In the genomic region with DNA sequence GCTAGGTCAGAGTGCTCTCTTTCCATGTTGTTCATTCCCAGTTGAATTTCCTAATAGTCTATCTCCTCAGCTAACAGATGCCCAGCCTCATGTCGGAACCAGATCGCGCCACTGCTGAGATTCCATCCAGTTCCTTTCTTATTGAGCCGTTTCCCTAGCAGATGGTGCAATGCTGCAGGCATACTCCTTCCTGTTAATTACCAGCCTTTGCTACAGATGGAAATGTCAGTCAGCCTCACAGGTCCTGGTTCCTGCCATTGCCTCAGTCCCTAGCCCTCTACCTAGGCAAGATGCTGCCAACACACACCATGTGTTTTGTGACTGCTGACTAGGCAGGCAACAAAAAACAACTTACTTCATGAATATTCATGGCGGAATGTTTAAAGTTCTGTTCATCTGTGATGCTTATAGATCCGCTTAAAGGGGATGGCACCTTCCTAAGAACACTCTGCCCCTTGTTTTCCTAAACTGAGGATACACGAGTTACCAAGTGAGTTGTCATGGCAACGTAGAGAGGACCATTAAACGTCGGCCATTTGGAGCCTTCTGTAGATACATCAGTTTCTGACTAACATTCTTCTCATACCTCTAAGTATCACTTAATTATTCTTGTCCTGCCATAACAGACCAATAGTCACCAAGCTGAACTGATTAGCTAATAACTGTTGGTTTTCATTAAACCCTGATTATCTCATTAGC, we compare ENCODE assay signal across 23 cellular contexts.
A peak's percentile ranks its signal among the peaks of the same experiment; 100 is the strongest.
DNase-seq lines count a peak whose midpoint lies in the region; ATAC-seq, FAIRE-seq and TF ChIP-seq lines count a peak whose summit lies in the region.
"Had no signal": no experiment of that assay in that cellular context is flagged by ENCODE, and none has a peak within 500 bp of the region (broad histone marks: within the 10 kb centered on the region; RNA-seq: fewer than 3 reads in every experiment).

No MANE protein-coding gene starts in this region.

- peaks cover 10% of the 10 kb centered on the region for H3K9me3 Mint-ChIP-seq in osteocyte (ENCODE audit: unreplicated experiment)
- H3K9me3 Mint-ChIP-seq: T-cell had no signal

- H3K4me3 ChIP-seq in BE2C (ENCODE audit: low read depth, low read length) (no peak overlapping the region), GM12878 (no peak overlapping the region)
- H3K4me3 ChIP-seq: left ventricle myocardium inferior, thyroid gland, vagina had no signal

- H3K27ac Mint-ChIP-seq in osteocyte (ENCODE audit: unreplicated experiment) = no peak overlapping the region
- H3K27ac Mint-ChIP-seq: T-cell had no signal

- SMC1A ChIA-PET in GM12878 (lab: Charles Lee; ENCODE audit: uncharacterized antibody, unreplicated experiment) = interaction anchor here (0.6 to 2.5 kb wide), 14 partner anchors 11 to 239 kb away, joined by 3 to 17 read pairs (median 3); no protein-coding TSS in a partner anchor

- no peaks in the 10 kb centered on the region for H3K27me3 Mint-ChIP-seq in osteocyte (ENCODE audit: unreplicated experiment)

- H3K4me1 ChIP-seq in BE2C (peaks cover 4% of the 10 kb centered on the region), GM12878 (ENCODE audit: control insufficient read depth, insufficient read depth, low read length) (peaks cover 4% of the 10 kb centered on the region; the same call in 1 of the 2 replicates)
- H3K4me1 ChIP-seq: thyroid gland, vagina had no signal

- H3K9ac ChIP-seq in GM12878 (ENCODE audit: control insufficient read depth, insufficient read depth, low read length) = no peak overlapping the region

- no peaks in the 10 kb centered on the region for H3K36me3 Mint-ChIP-seq in osteocyte (ENCODE audit: unreplicated experiment)
- H3K36me3 Mint-ChIP-seq: T-cell had no signal

- no peaks in the 10 kb centered on the region for H3K27me3 ChIP-seq in BE2C
- H3K27me3 ChIP-seq in GM12878 (replicated peaks in 1 of 2; ENCODE audit: control insufficient read depth in 2 of 2, insufficient read depth in 2 of 2, low read length in 1 of 2) = no peaks in the 10 kb centered on the region
- H3K27me3 ChIP-seq: thyroid gland, vagina had no signal

- TF ChIP-seq CTCF in BE2C (IDR thresholded peaks at IDR 0.05; ENCODE audit: low read depth, low read length) (no peak), GM12878 (IDR thresholded peaks at IDR 0.05 in 2 of 3, conservative IDR thresholded peaks at IDR 0.05 in 1 of 3; ENCODE audit: control insufficient read depth in 2 of 3, extremely low read depth in 1 of 3, insufficient read depth in 1 of 3, low read depth in 3 of 3, low read length in 3 of 3) (no peak), osteocyte (IDR thresholded peaks at IDR 0.05) (no peak)

- in situ Hi-C loops in G401 (cut with HindIII; ENCODE audit: low sequenced_read_pairs) (no loop called here), GM12878 (cut with MboI) (no loop called here)

- H3K36me3 ChIP-seq in BE2C (no peaks in the 10 kb centered on the region), GM12878 (ENCODE audit: control insufficient read depth in 2 of 2, insufficient read depth in 2 of 2, low read length in 1 of 2) (no peaks in the 10 kb centered on the region)
- H3K36me3 ChIP-seq: left ventricle myocardium inferior, thyroid gland, vagina had no signal

- H3K9me3 ChIP-seq in BE2C (no peaks in the 10 kb centered on the region), GM12878 (replicated peaks; ENCODE audit: control insufficient read depth, insufficient read depth, low read length) (no peaks in the 10 kb centered on the region)
- H3K9me3 ChIP-seq: left ventricle myocardium inferior, thyroid gland, vagina had no signal

- no peak for TF ChIP-seq RAD21 in GM12878 (IDR thresholded peaks at IDR 0.05; ENCODE audit: insufficient read depth, low read depth, low read length)

- 68% methylated on average over 10 of the region's 10 CpGs for WGBS in GM12878 (ENCODE audit: insufficient coverage, insufficient replicate concordance, low lambda C conversion rate, missing lambda C conversion rate)

- intact Hi-C loops in GM12878 (cut with micrococcal nuclease; ENCODE audit: unreplicated experiment) = loop anchor here (2.0 to 5.0 kb wide), 2 partner anchors 56 to 240 kb away; no protein-coding TSS in a partner anchor

- no peaks in the 10 kb centered on the region for H3K79me2 ChIP-seq in GM12878 (ENCODE audit: control insufficient read depth, insufficient read depth, low read length)

- no peak for TF ChIP-seq EP300 in GM12878 (IDR thresholded peaks at IDR 0.05; ENCODE audit: borderline replicate concordance in 1 of 2, control insufficient read depth in 1 of 2, low read depth in 2 of 2, low read length in 2 of 2)

- RAD21 ChIA-PET in GM12878 (lab: Charles Lee; ENCODE audit: unreplicated experiment) = interaction anchor here (1.4 to 2.8 kb wide), 3 partner anchors 21 to 58 kb away, joined by 3 to 9 read pairs (median 4); no protein-coding TSS in a partner anchor

- no peak overlapping the region for H3K4me3 Mint-ChIP-seq in osteocyte (ENCODE audit: unreplicated experiment)
- H3K4me3 Mint-ChIP-seq: T-cell had no signal

- no TSS peak for BruUV-seq in GM12878 (replicated peaks; lab: Mats Ljungman, UMichigan)

- H2AFZ ChIP-seq in GM12878 (ENCODE audit: control insufficient read depth, low read depth, low read length) = no peak overlapping the region

- CTCF ChIA-PET in GM12878 (lab: Yijun Ruan, JAX) = interaction anchor here (0.9 to 2.4 kb wide), 5 partner anchors 21 to 241 kb away, joined by 3 to 19 read pairs (median 4); no protein-coding TSS in a partner anchor

- TF ChIP-seq POLR2A in GM12878 (IDR thresholded peaks at IDR 0.05; ENCODE audit: low read depth, low read length) = no peak

- DNase-seq in BE2C = peak; percentile 12
- DNase-seq in G401 (ENCODE audit: low spot score) = peak; percentile 99
- peak; percentile 98 for DNase-seq in NCI-H2171 treated with DMSO at 0.1 percent for 48 hours (lab: John Stamatoyannopoulos, UW)
- DNase-seq in GM12878 (ENCODE audit: low read depth, low spot score) = no peak
- DNase-seq in NOMO-1 (lab: John Stamatoyannopoulos, UW; ENCODE audit: unreplicated experiment in 2 of 2) = no peak
- DNase-seq in osteocyte (ENCODE audit: extremely low spot score, unreplicated experiment) = no peak
- no peak for DNase-seq in EL
- no peak for DNase-seq in NCI-H510A (lab: John Stamatoyannopoulos, UW)
- DNase-seq: activated CD8-positive, alpha-beta memory T cell treated with anti-CD3 and anti-CD28 coated beads for 24 hours; activated naive CD4-positive, alpha-beta T cell; DND-41; IMR-90; left ventricle myocardium inferior; NCI-H1092; NCI-H1930; stimulated activated naive CD4-positive, alpha-beta T cell treated with Interleukin-2 at 50 U/mL for 16 hours; T-cell; thyroid gland had no signal

- peak; percentile 74 for FAIRE-seq in GM12878 (lab: Jason Lieb, UNC)
- FAIRE-seq: H54, TTC549 had no signal

- ATAC-seq in GM12878 = peak; percentile 13; the same call in 1 of the 3 replicates
- ATAC-seq: activated CD4-positive, CD25-positive, alpha-beta regulatory T cell treated with anti-CD3 and anti-CD28 coated beads, Interleukin-2, amount 50 U/mL, for 24 hours; T-cell had no signal

- POLR2A ChIA-PET in GM12878 (lab: Charles Lee) = interaction anchor here (1.0 kb wide), 1 partner anchor 230 kb away, joined by 3 read pairs; no protein-coding TSS in a partner anchor

- H3K4me1 Mint-ChIP-seq in osteocyte (ENCODE audit: unreplicated experiment) = no peaks in the 10 kb centered on the region

- no peak overlapping the region for H3K27ac ChIP-seq in GM12878 (ENCODE audit: control insufficient read depth, insufficient read depth)
- H3K27ac ChIP-seq: C4-2B, left ventricle myocardium inferior, thyroid gland, vagina had no signal

- H3K4me2 ChIP-seq in GM12878 (ENCODE audit: control insufficient read depth, insufficient read depth) = no peak overlapping the region

- H4K20me1 ChIP-seq in GM12878 (ENCODE audit: control insufficient read depth, insufficient read depth) = no peaks in the 10 kb centered on the region

TF ChIP-seq in GM12878, 131 proteins besides CTCF, POLR2A, EP300 and RAD21:
- TF ChIP-seq TAF1 (IDR thresholded peaks at IDR 0.05; ENCODE audit: borderline replicate concordance, low read depth, low read length) (no peak), BMI1 (IDR thresholded peaks at IDR 0.05; ENCODE audit: borderline replicate concordance) (peak; percentile 48), NRF1 (conservative IDR thresholded peaks at IDR 0.05; ENCODE audit: low read depth, low read length) (no peak), HDGF (IDR thresholded peaks at IDR 0.05) (no peak), CHD4 (IDR thresholded peaks at IDR 0.05) (no peak), ZNF384 (IDR thresholded peaks at IDR 0.05; ENCODE audit: borderline replicate concordance, low read depth, low read length) (no peak)
- TF ChIP-seq, protein P1, sequence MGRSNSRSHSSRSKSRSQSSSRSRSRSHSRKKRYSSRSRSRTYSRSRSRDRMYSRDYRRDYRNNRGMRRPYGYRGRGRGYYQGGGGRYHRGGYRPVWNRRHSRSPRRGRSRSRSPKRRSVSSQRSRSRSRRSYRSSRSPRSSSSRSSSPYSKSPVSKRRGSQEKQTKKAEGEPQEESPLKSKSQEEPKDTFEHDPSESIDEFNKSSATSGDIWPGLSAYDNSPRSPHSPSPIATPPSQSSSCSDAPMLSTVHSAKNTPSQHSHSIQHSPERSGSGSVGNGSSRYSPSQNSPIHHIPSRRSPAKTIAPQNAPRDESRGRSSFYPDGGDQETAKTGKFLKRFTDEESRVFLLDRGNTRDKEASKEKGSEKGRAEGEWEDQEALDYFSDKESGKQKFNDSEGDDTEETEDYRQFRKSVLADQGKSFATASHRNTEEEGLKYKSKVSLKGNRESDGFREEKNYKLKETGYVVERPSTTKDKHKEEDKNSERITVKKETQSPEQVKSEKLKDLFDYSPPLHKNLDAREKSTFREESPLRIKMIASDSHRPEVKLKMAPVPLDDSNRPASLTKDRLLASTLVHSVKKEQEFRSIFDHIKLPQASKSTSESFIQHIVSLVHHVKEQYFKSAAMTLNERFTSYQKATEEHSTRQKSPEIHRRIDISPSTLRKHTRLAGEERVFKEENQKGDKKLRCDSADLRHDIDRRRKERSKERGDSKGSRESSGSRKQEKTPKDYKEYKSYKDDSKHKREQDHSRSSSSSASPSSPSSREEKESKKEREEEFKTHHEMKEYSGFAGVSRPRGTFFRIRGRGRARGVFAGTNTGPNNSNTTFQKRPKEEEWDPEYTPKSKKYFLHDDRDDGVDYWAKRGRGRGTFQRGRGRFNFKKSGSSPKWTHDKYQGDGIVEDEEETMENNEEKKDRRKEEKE (IDR thresholded peaks at IDR 0.05) = no peak
TF ChIP-seq in GM12878: peak in this region for 1.

Comparison
In these comparisons a context has a peak if more than half of its experiments do, and no peak if none do; other contexts are left out.
1. DNase-seq: peak in BE2C (single experiment), G401 (single experiment) and NCI-H2171 treated with DMSO at 0.1 percent for 48 hours (single experiment); none in GM12878 (single experiment), NOMO-1 (0 of 2), osteocyte (single experiment), EL (single experiment) and NCI-H510A (single experiment).